25 cellular contexts compared by ENCODE assay signal in the genomic region with DNA sequence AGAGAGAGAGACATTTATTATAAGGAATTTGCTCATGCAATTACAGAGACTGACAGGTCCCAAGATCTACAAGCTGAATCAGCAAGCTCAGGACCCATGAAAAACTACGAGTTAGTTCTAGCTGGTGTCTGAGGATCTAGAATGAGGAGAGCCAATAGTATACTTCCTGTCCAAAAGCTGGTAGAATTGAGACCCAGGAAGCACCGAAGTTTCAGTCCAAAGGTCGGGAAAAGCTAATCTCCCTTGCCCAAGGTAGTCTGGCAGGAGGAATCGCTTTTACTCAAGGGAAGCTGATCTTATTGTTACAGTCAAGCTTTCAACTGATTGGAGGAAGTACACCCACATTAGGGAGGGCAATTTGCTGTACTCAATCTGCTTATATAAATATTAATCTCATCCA.
"Had no signal": no experiment of that assay in that cellular context is flagged by ENCODE, and none has a peak within 500 bp of the region (broad histone marks: within the 10 kb centered on the region; RNA-seq: fewer than 3 reads in every experiment).

No MANE protein-coding gene starts in this region.

- H3K4me3 ChIP-seq: ascending aorta, SK-N-MC had no signal

- H3K27ac ChIP-seq: ascending aorta, SK-N-MC, VCaP had no signal

- H3K36me3 Mint-ChIP-seq: activated CD4-positive, alpha-beta memory T cell treated with anti-CD3 and anti-CD28 coated beads for 36 hours; activated naive CD4-positive, alpha-beta T cell treated with anti-CD3 and anti-CD28 coated beads, Interleukin-2, amount 50 U/mL, for 72 hours; brain had no signal

- DNase-seq: activated CD4-positive, alpha-beta memory T cell treated with anti-CD3 and anti-CD28 coated beads for 36 hours; activated CD4-positive, alpha-beta T cell treated with anti-CD3 and anti-CD28 coated beads, Interleukin-2, amount 10 ng/mL, durations not matched to agents 7 days and 5 days; activated CD4-positive, CD25-positive, alpha-beta regulatory T cell; activated CD8-positive, alpha-beta memory T cell treated with anti-CD3 and anti-CD28 coated beads for 24 hours; activated effector memory CD4-positive, alpha-beta T cell treated with anti-CD3 and anti-CD28 coated beads, Interleukin-2, amount 50 U/mL, for 16 hours; activated naive CD4-positive, alpha-beta T cell treated with Interleukin-2 at 50 U/mL for 16 hours; activated naive CD8-positive, alpha-beta T cell treated with anti-CD3 and anti-CD28 coated beads, Interleukin-2, amount 50 U/mL, for 24 hours; activated T-cell treated with anti-CD3 and anti-CD28 coated beads, Interleukin-2, amount 50 U/mL, for 4 hours; amniotic stem cell; NCI-H1105 treated with DMSO at 0.1 percent for 48 hours; NCI-H1436 treated with DMSO at 0.1 percent for 48 hours; NCI-H187 treated with DMSO at 0.1 percent for 48 hours; NCI-H2081 treated with DMSO at 0.1 percent for 48 hours; NCI-H2227 treated with DMSO at 0.1 percent for 48 hours; NCI-H526; NCI-H82; RPMI8226; T-helper 1 cell had no signal

- H3K9me3 Mint-ChIP-seq: activated naive CD8-positive, alpha-beta T cell treated with anti-CD3 and anti-CD28 coated beads, Interleukin-2, amount 50 U/mL, for 24 hours had no signal

- H3K4me1 ChIP-seq: ascending aorta had no signal

- H3K27me3 Mint-ChIP-seq: activated CD4-positive, alpha-beta memory T cell treated with anti-CD3 and anti-CD28 coated beads for 36 hours; activated CD4-positive, alpha-beta T cell treated with anti-CD3 and anti-CD28 coated beads, Interleukin-2, amount 10 ng/mL, durations not matched to agents 7 days and 5 days; activated naive CD8-positive, alpha-beta T cell treated with anti-CD3 and anti-CD28 coated beads, Interleukin-2, amount 50 U/mL, for 24 hours; brain had no signal

- ATAC-seq: activated naive CD4-positive, alpha-beta T cell treated with anti-CD3 and anti-CD28 coated beads, Interleukin-2, amount 50 U/mL, for 72 hours; activated naive CD8-positive, alpha-beta T cell treated with anti-CD3 and anti-CD28 coated beads, Interleukin-2, amount 50 U/mL, for 24 hours; activated T-cell treated with anti-CD3 and anti-CD28 coated beads, Interleukin-2, amount 50 U/mL, for 4 hours; Panc1; Right ventricle myocardium inferior had no signal

- H3K27me3 ChIP-seq: ascending aorta had no signal

- H3K4me3 Mint-ChIP-seq: activated CD4-positive, alpha-beta memory T cell treated with anti-CD3 and anti-CD28 coated beads for 36 hours; activated CD4-positive, alpha-beta T cell treated with anti-CD3 and anti-CD28 coated beads, Interleukin-2, amount 10 ng/mL, durations not matched to agents 7 days and 5 days; activated naive CD8-positive, alpha-beta T cell treated with anti-CD3 and anti-CD28 coated beads, Interleukin-2, amount 50 U/mL, for 24 hours; activated T-cell treated with anti-CD3 and anti-CD28 coated beads, Interleukin-2, amount 50 U/mL, for 4 hours; brain had no signal

- H3K36me3 ChIP-seq: ascending aorta had no signal

- H3K27ac Mint-ChIP-seq: activated CD4-positive, alpha-beta memory T cell treated with anti-CD3 and anti-CD28 coated beads for 36 hours; activated CD4-positive, alpha-beta T cell treated with anti-CD3 and anti-CD28 coated beads, Interleukin-2, amount 10 ng/mL, durations not matched to agents 7 days and 5 days; activated naive CD4-positive, alpha-beta T cell treated with anti-CD3 and anti-CD28 coated beads, Interleukin-2, amount 50 U/mL, for 72 hours; activated naive CD8-positive, alpha-beta T cell treated with anti-CD3 and anti-CD28 coated beads, Interleukin-2, amount 50 U/mL, for 24 hours; brain had no signal

- H3K4me1 Mint-ChIP-seq: activated CD4-positive, alpha-beta T cell treated with anti-CD3 and anti-CD28 coated beads, Interleukin-2, amount 10 ng/mL, durations not matched to agents 7 days and 5 days; activated naive CD8-positive, alpha-beta T cell treated with anti-CD3 and anti-CD28 coated beads, Interleukin-2, amount 50 U/mL, for 24 hours; brain had no signal
